Comparison of ENCODE assay signal across 9 cellular contexts in the genomic region with DNA sequence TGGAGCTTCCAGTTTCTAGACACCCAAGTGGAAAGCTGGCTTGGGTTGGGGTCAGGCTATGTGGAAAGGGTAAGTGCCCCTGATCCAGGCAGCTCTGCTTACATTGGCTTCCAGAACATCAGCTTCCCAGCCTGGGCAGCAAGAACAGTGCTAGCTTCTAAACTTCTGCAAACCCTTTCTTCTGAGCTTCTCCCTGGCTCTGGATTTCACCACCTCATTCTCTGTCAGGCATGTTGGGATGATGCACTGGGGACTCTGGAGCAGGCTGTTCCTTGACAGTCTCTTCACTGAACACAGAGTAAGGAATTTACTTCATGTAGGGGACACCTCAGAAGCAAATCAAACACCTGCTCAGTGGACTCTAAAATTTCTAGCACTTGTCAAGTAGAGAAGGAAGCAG.
"Had no signal": no experiment of that assay in that cellular context is flagged by ENCODE, and none has a peak within 500 bp of the region (broad histone marks: within the 10 kb centered on the region; RNA-seq: fewer than 3 reads in every experiment).

No MANE protein-coding gene starts in this region.

- H3K27ac ChIP-seq: GM23248 had no signal

- DNase-seq: GM23248, GOT3, H7, H9, HCEC 1CT, HFFc6 had no signal

- H3K36me3 ChIP-seq: HAP-1 had no signal

- H3K9me3 ChIP-seq: HAP-1 had no signal

- H3K4me1 ChIP-seq: HAP-1 had no signal

- ATAC-seq: GM23338, HCT116 had no signal

- H3K27ac Mint-ChIP-seq: GM23338, H9, HFFc6 had no signal

- H2AFZ ChIP-seq: GM23248 had no signal

- H3K9me3 Mint-ChIP-seq: GM23338, HFFc6 had no signal

- H3K4me2 ChIP-seq: GM23338 had no signal

- H3K4me3 Mint-ChIP-seq: GM23338, H9, HFFc6 had no signal

- H3K4me3 ChIP-seq: GM23248, GM23338, HAP-1 had no signal
